Comparison of ENCODE assay signal across 8 cellular contexts in genomic region chr1:172826096-172826741, GRCh38.
DNase-seq lines count a peak whose midpoint lies in the region; ATAC-seq and TF ChIP-seq lines count a peak whose summit lies in the region.

No MANE protein-coding gene starts in this region.

- H3K4me3 ChIP-seq in cardiac muscle cell = no peak overlapping the region

- no peaks in the 10 kb centered on the region for H3K27me3 Mint-ChIP-seq in activated naive CD8-positive, alpha-beta T cell treated with anti-CD3 and anti-CD28 coated beads, Interleukin-2, amount 10 ng/mL, durations not matched to agents 7 days and 5 days
- H3K27me3 Mint-ChIP-seq in activated naive CD8-positive, alpha-beta T cell treated with anti-CD3 and anti-CD28 coated beads for 36 hours = peaks cover 15% of the 10 kb centered on the region
- no peaks in the 10 kb centered on the region for H3K27me3 Mint-ChIP-seq in activated B cell treated with CpG ODN at 0.5 μM for 24 hours

- ATAC-seq in activated naive CD8-positive, alpha-beta T cell treated with anti-CD3 and anti-CD28 coated beads, Interleukin-2, amount 10 ng/mL, durations not matched to agents 7 days and 5 days (ENCODE audit: low read depth) = peak; percentile 36
- ATAC-seq in activated B cell treated with CpG ODN at 0.5 μM for 24 hours (ENCODE audit: low read depth) (peak; percentile 62), GM18909 (IDR thresholded peaks at IDR 0.05; ENCODE audit: poor library complexity, unreplicated experiment) (no peak), GM21737 (IDR thresholded peaks at IDR 0.05; ENCODE audit: unreplicated experiment) (no peak)

- H3K4me1 Mint-ChIP-seq in activated naive CD8-positive, alpha-beta T cell treated with anti-CD3 and anti-CD28 coated beads, Interleukin-2, amount 10 ng/mL, durations not matched to agents 7 days and 5 days = peaks cover 12% of the 10 kb centered on the region
- peaks cover 2% of the 10 kb centered on the region for H3K4me1 Mint-ChIP-seq in activated naive CD8-positive, alpha-beta T cell treated with anti-CD3 and anti-CD28 coated beads for 36 hours
- H3K4me1 Mint-ChIP-seq in activated B cell treated with CpG ODN at 0.5 μM for 24 hours = peaks cover 2% of the 10 kb centered on the region

- no peaks in the 10 kb centered on the region for H3K27me3 ChIP-seq in cardiac muscle cell

- no peak overlapping the region for H3K27ac Mint-ChIP-seq in activated naive CD8-positive, alpha-beta T cell treated with anti-CD3 and anti-CD28 coated beads, Interleukin-2, amount 10 ng/mL, durations not matched to agents 7 days and 5 days
- H3K27ac Mint-ChIP-seq in activated naive CD8-positive, alpha-beta T cell treated with anti-CD3 and anti-CD28 coated beads for 36 hours = no peak overlapping the region
- no peak overlapping the region for H3K27ac Mint-ChIP-seq in activated B cell treated with CpG ODN at 0.5 μM for 24 hours

- H3K9me3 ChIP-seq in KOPT-K1 (ENCODE audit: insufficient read depth, low read length, poor library complexity, severe bottlenecking) = no peaks in the 10 kb centered on the region
- H3K9me3 ChIP-seq in cardiac muscle cell (ENCODE audit: low read depth) = no peaks in the 10 kb centered on the region

- H3K36me3 ChIP-seq in KOPT-K1 (ENCODE audit: insufficient read depth, low read length) = no peaks in the 10 kb centered on the region
- no peaks in the 10 kb centered on the region for H3K36me3 ChIP-seq in cardiac muscle cell

- H3K4me3 Mint-ChIP-seq in activated naive CD8-positive, alpha-beta T cell treated with anti-CD3 and anti-CD28 coated beads, Interleukin-2, amount 10 ng/mL, durations not matched to agents 7 days and 5 days = no peak overlapping the region
- H3K4me3 Mint-ChIP-seq in activated naive CD8-positive, alpha-beta T cell treated with anti-CD3 and anti-CD28 coated beads for 36 hours = no peak overlapping the region
- H3K4me3 Mint-ChIP-seq in activated B cell treated with CpG ODN at 0.5 μM for 24 hours = no peak overlapping the region

- H3K36me3 Mint-ChIP-seq in activated naive CD8-positive, alpha-beta T cell treated with anti-CD3 and anti-CD28 coated beads, Interleukin-2, amount 10 ng/mL, durations not matched to agents 7 days and 5 days = peaks cover 13% of the 10 kb centered on the region
- no peaks in the 10 kb centered on the region for H3K36me3 Mint-ChIP-seq in activated naive CD8-positive, alpha-beta T cell treated with anti-CD3 and anti-CD28 coated beads for 36 hours
- no peaks in the 10 kb centered on the region for H3K36me3 Mint-ChIP-seq in activated B cell treated with CpG ODN at 0.5 μM for 24 hours (ENCODE audit: low read depth)

- POLR2A ChIA-PET in activated naive CD8-positive, alpha-beta T cell treated with anti-CD3 and anti-CD28 coated beads, Interleukin-2, amount 10 ng/mL, durations not matched to agents 7 days and 5 days (lab: Charles Lee) = interaction anchor here (1.1 to 1.8 kb wide), 3 partner anchors 9 to 376 kb away, joined by 3 to 9 read pairs (median 4); no protein-coding TSS in a partner anchor
- POLR2A ChIA-PET in activated B cell treated with CpG ODN at 0.5 μM for 24 hours (lab: Charles Lee) = interaction anchor here (0.6 to 1.4 kb wide), 6 partner anchors 81 to 591 kb away, joined by 3 to 9 read pairs (median 3); no protein-coding TSS in a partner anchor

- intact Hi-C loops in activated B cell treated with CpG ODN at 0.5 μM for 24 hours (cut with micrococcal nuclease) = loop anchor here (1.0 kb wide), 2 partner anchors 81 to 376 kb away; no protein-coding TSS in a partner anchor

- H3K4me1 ChIP-seq in cardiac muscle cell (ENCODE audit: low read depth) = peaks cover 3% of the 10 kb centered on the region

- TF ChIP-seq CTCF in activated B cell treated with CpG ODN at 0.5 μM for 24 hours (IDR thresholded peaks at IDR 0.05) = no peak
- peak; percentile 63 for TF ChIP-seq CTCF in cardiac muscle cell (IDR thresholded peaks at IDR 0.05; ENCODE audit: low read depth, low read length)

- CTCF ChIA-PET in activated B cell treated with CpG ODN at 0.5 μM for 24 hours (lab: Charles Lee) = interaction anchor here (0.6 to 5.1 kb wide), 26 partner anchors 10 to 604 kb away, joined by 3 to 174 read pairs (median 4); partner anchors contain the start of gene TNFSF4

- H3K27ac ChIP-seq in KOPT-K1 (ENCODE audit: low read depth, low read length, poor library complexity, severe bottlenecking) (peak overlapping the region; percentile 94), cardiac muscle cell (no peak overlapping the region)

- no peaks in the 10 kb centered on the region for H3K9me3 Mint-ChIP-seq in activated naive CD8-positive, alpha-beta T cell treated with anti-CD3 and anti-CD28 coated beads, Interleukin-2, amount 10 ng/mL, durations not matched to agents 7 days and 5 days
- peaks cover 5% of the 10 kb centered on the region for H3K9me3 Mint-ChIP-seq in activated naive CD8-positive, alpha-beta T cell treated with anti-CD3 and anti-CD28 coated beads for 36 hours
- no peaks in the 10 kb centered on the region for H3K9me3 Mint-ChIP-seq in activated B cell treated with CpG ODN at 0.5 μM for 24 hours

- no peak for DNase-seq in activated naive CD8-positive, alpha-beta T cell treated with anti-CD3 and anti-CD28 coated beads, Interleukin-2, amount 10 ng/mL, durations not matched to agents 7 days and 5 days
- no peak for DNase-seq in activated naive CD8-positive, alpha-beta T cell treated with anti-CD3 and anti-CD28 coated beads for 36 hours
- DNase-seq in activated B cell treated with CpG ODN at 0.5 μM for 24 hours (no peak), cardiac muscle cell (ENCODE audit: low read depth in 1 of 2, low spot score in 1 of 2) (peak; percentile 41 to 93), putamen (ENCODE audit: low spot score) (peak; percentile 26)

Comparison
In these comparisons a context has a peak if more than half of its experiments do, and no peak if none do; other contexts are left out.
1. ATAC-seq: peak in activated naive CD8-positive, alpha-beta T cell treated with anti-CD3 and anti-CD28 coated beads, Interleukin-2, amount 10 ng/mL, durations not matched to agents 7 days and 5 days (single experiment) and activated B cell treated with CpG ODN at 0.5 μM for 24 hours (single experiment); none in GM18909 (single experiment) and GM21737 (single experiment).
2. DNase-seq: peak in cardiac muscle cell (2 of 2) and putamen (single experiment); none in activated naive CD8-positive, alpha-beta T cell treated with anti-CD3 and anti-CD28 coated beads, Interleukin-2, amount 10 ng/mL, durations not matched to agents 7 days and 5 days (single experiment), activated naive CD8-positive, alpha-beta T cell treated with anti-CD3 and anti-CD28 coated beads for 36 hours (single experiment) and activated B cell treated with CpG ODN at 0.5 μM for 24 hours (single experiment).